ENCODE assay signal across 8 cellular contexts in the genomic region with DNA sequence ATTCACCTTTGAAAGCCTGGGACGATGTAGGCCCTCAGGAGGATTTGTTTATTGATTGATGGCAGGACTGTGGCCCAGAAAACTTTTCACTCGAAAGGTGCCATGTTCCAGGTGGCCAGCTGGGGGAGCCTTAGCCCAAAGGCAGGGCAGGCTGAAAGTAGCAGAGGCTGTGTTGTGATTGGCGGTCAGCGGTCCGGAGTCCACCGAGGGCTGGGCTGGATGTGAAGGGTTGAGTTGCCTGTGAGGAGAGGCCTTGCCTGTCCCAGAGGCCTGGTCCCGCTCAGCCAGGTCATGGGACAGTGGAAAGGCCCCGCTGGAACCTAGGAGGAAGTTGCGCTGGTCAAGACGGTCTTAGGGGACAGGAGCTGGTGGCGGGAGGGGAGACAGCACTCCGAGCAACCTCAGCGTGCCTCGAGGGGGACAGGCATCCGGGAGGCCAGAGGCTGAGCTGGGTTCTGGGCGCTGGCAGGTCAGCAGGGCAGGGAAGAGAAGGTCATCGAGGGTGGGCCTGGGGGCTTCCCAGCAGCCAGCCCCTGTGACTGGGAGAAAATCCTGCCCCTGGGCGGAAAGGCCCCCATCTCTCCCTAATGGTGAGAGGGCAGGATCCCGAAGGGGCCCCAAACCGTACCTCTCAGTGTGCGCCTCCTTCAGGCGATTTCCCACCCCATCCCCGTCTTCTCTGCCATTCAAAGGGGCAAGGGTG. TPM values are rescaled to one million over a fixed set of nuclear protein-coding genes. Genes with fewer than 3 reads are reported as not detected.
DNase-seq lines count a peak whose midpoint lies in the region; ATAC-seq and TF ChIP-seq lines count a peak whose summit lies in the region.

No MANE protein-coding gene starts in this region.

- CTCF ChIA-PET in activated B cell treated with CpG ODN at 0.5 μM for 24 hours (lab: Charles Lee), result interaction anchor here (0.8 to 1.8 kb wide), 4 partner anchors 198 to 650 kb away, joined by 3 to 6 read pairs (median 4); no protein-coding TSS in a partner anchor

- H3K4me3 ChIP-seq in LNCaP clone FGC (ENCODE audit: low read depth, low read length), result no peak overlapping the region

- peak; percentile 92 for DNase-seq in ELF-1 (ENCODE audit: low read depth, low spot score)
- peak; percentile 7 for DNase-seq in LNCaP clone FGC (ENCODE audit: low read depth)
- peak; percentile 27 for DNase-seq in activated B cell treated with CpG ODN at 0.5 μM for 24 hours
- peak; percentile 86 for DNase-seq in ecto neural progenitor cell (ENCODE audit: low spot score)
- DNase-seq in DMS79 treated with DMSO at 0.1 percent for 48 hours (lab: John Stamatoyannopoulos, UW), result no peak

- H3K27ac Mint-ChIP-seq in activated B cell treated with CpG ODN at 0.5 μM for 24 hours (peak overlapping the region; percentile 41), nephron (no peak overlapping the region)

- H3K4me3 Mint-ChIP-seq in activated B cell treated with CpG ODN at 0.5 μM for 24 hours, result peak overlapping the region; percentile 83
- H3K4me3 Mint-ChIP-seq in nephron, result no peak overlapping the region

- peak; percentile 63 for ATAC-seq in GM19468 (IDR thresholded peaks at IDR 0.05; ENCODE audit: extremely low read depth, unreplicated experiment)
- ATAC-seq in activated B cell treated with CpG ODN at 0.5 μM for 24 hours (ENCODE audit: low read depth), result peak; percentile 77
- ATAC-seq in GM19455 (IDR thresholded peaks at IDR 0.05; ENCODE audit: unreplicated experiment), result no peak

- H3K9me3 Mint-ChIP-seq in activated B cell treated with CpG ODN at 0.5 μM for 24 hours (no peaks in the 10 kb centered on the region), nephron (no peaks in the 10 kb centered on the region)

- H3K4me1 Mint-ChIP-seq in activated B cell treated with CpG ODN at 0.5 μM for 24 hours, result peaks cover 20% of the 10 kb centered on the region
- H3K4me1 Mint-ChIP-seq in nephron, result no peaks in the 10 kb centered on the region

- POLR2A ChIA-PET in activated B cell treated with CpG ODN at 0.5 μM for 24 hours (lab: Charles Lee), result no interaction called here

- no peaks in the 10 kb centered on the region for H3K27me3 Mint-ChIP-seq in activated B cell treated with CpG ODN at 0.5 μM for 24 hours
- no peaks in the 10 kb centered on the region for H3K27me3 Mint-ChIP-seq in nephron (ENCODE audit: low read depth)

- TF ChIP-seq CTCF in LNCaP clone FGC (IDR thresholded peaks at IDR 0.05; ENCODE audit: control insufficient read depth, extremely low read depth, insufficient read depth), result peak; percentile 88
- no peak for TF ChIP-seq CTCF in activated B cell treated with CpG ODN at 0.5 μM for 24 hours (IDR thresholded peaks at IDR 0.05)
- peak; percentile 25 to 39 (median 37) for TF ChIP-seq CTCF in nephron (IDR thresholded peaks at IDR 0.05; ENCODE audit: unreplicated experiment in 3 of 3)

- intact Hi-C loops in activated B cell treated with CpG ODN at 0.5 μM for 24 hours (cut with micrococcal nuclease), result loop anchor here (1.0 to 5.0 kb wide), 3 partner anchors 198 to 671 kb away; no protein-coding TSS in a partner anchor

- H3K36me3 Mint-ChIP-seq in activated B cell treated with CpG ODN at 0.5 μM for 24 hours (ENCODE audit: low read depth), result no peaks in the 10 kb centered on the region
- no peaks in the 10 kb centered on the region for H3K36me3 Mint-ChIP-seq in nephron (ENCODE audit: low read depth)

RNA-seq across cellular contexts. Expression of a gene that starts 26.3 kb away (rescaled TPM):
- total RNA-seq in activated B cell treated with CpG ODN at 0.5 μM for 24 hours, result not detected in 2 replicates

RNA-seq across cellular contexts. Expression of a gene that starts 39.2 kb away (rescaled TPM):
- 70.6 and 80.0 TPM in 2 replicates for total RNA-seq in activated B cell treated with CpG ODN at 0.5 μM for 24 hours

RNA-seq across cellular contexts. Expression of a gene that starts 52.0 kb away (rescaled TPM):
- total RNA-seq in activated B cell treated with CpG ODN at 0.5 μM for 24 hours, result 121 and 130 TPM in 2 replicates

RNA-seq across cellular contexts. Expression of a gene that starts 52.3 kb away (rescaled TPM):
- 56.0 and 61.1 TPM in 2 replicates for total RNA-seq in activated B cell treated with CpG ODN at 0.5 μM for 24 hours
